14 cellular contexts compared by ENCODE assay signal in genomic region chr14:92770454-92770853, GRCh38.
"Had no signal": no experiment of that assay in that cellular context is flagged by ENCODE, and none has a peak within 500 bp of the region (broad histone marks: within the 10 kb centered on the region; RNA-seq: fewer than 3 reads in every experiment).

No MANE protein-coding gene starts in this region.

- H3K4me3 Mint-ChIP-seq: activated naive CD4-positive, alpha-beta T cell treated with anti-CD3 and anti-CD28 coated beads, Interleukin-2, amount 50 U/mL, for 24 hours; nephron; T-cell had no signal

- H3K36me3 Mint-ChIP-seq: activated naive CD4-positive, alpha-beta T cell treated with anti-CD3 and anti-CD28 coated beads, Interleukin-2, amount 50 U/mL, for 24 hours; T-cell had no signal

- DNase-seq: activated CD4-positive, alpha-beta T cell treated with anti-CD3 and anti-CD28 coated beads, Interleukin-2, amount 50 U/mL, for 1 hour; caudate nucleus; colonic mucosa; effector CD8-positive, alpha-beta T cell; gastrocnemius medialis; left ventricle myocardium inferior; mesenchymal stem cell; stimulated activated CD4-positive, alpha-beta T cell treated with anti-CD3 and anti-CD28 coated beads, Interleukin-4, amount 100 ng/mL, for 1 hour; stimulated activated CD8-positive, alpha-beta memory T cell treated with anti-CD3 and anti-CD28 coated beads, Interleukin-4, amount 100 ng/mL, for 48 hours; stomach; T-cell; WERI-Rb-1 had no signal

- H3K27me3 Mint-ChIP-seq: activated naive CD4-positive, alpha-beta T cell treated with anti-CD3 and anti-CD28 coated beads, Interleukin-2, amount 50 U/mL, for 24 hours; T-cell had no signal

- ATAC-seq: gastrocnemius medialis, T-cell had no signal

- H3K4me1 Mint-ChIP-seq: nephron had no signal

- H3K9me3 Mint-ChIP-seq: activated naive CD4-positive, alpha-beta T cell treated with anti-CD3 and anti-CD28 coated beads, Interleukin-2, amount 50 U/mL, for 24 hours; nephron; T-cell had no signal

- H3K27ac Mint-ChIP-seq: activated naive CD4-positive, alpha-beta T cell treated with anti-CD3 and anti-CD28 coated beads, Interleukin-2, amount 50 U/mL, for 24 hours; nephron had no signal
